ENCODE assay signal across 13 cellular contexts in genomic region chr4:103718993-103719319, GRCh38. TPM values are rescaled to one million over a fixed set of nuclear protein-coding genes. Genes with fewer than 3 reads are reported as not detected.
DNase-seq lines count a peak whose midpoint lies in the region; ATAC-seq and TF ChIP-seq lines count a peak whose summit lies in the region.
"Had no signal": no experiment of that assay in that cellular context is flagged by ENCODE, and none has a peak within 500 bp of the region (broad histone marks: within the 10 kb centered on the region; RNA-seq: fewer than 3 reads in every experiment).

No MANE protein-coding gene starts in this region.

- H4K20me1 ChIP-seq in GM23338 (replicated peaks; ENCODE audit: insufficient read depth) (no peaks in the 10 kb centered on the region), hepatocyte (ENCODE audit: insufficient read depth, poor library complexity, severe bottlenecking) (no peaks in the 10 kb centered on the region), neural progenitor cell (ENCODE audit: low read depth) (no peaks in the 10 kb centered on the region)
- H4K20me1 ChIP-seq: BLaER1 treated with 17β-estradiol and CSF1 and Interleukin-3, amounts not matched to agents 10 nM and 100 nM had no signal

- H3K4me3 Mint-ChIP-seq in GM23338 (peak overlapping the region; percentile 74), neural progenitor cell (peak overlapping the region; percentile 62)
- no peak overlapping the region for H3K4me3 Mint-ChIP-seq in stimulated activated naive CD8-positive, alpha-beta T cell treated with anti-CD3 and anti-CD28 coated beads, Interleukin-15, amount 100 ng/mL, for 72 hours
- H3K4me3 Mint-ChIP-seq: T-helper 17 cell had no signal

- peaks cover 10% of the 10 kb centered on the region for H3K4me1 Mint-ChIP-seq in GM23338
- no peaks in the 10 kb centered on the region for H3K4me1 Mint-ChIP-seq in neural progenitor cell
- H3K4me1 Mint-ChIP-seq in stimulated activated naive CD8-positive, alpha-beta T cell treated with anti-CD3 and anti-CD28 coated beads, Interleukin-15, amount 100 ng/mL, for 72 hours, result peaks cover 4% of the 10 kb centered on the region

- peaks cover 39% of the 10 kb centered on the region for H3K27me3 ChIP-seq in GM23338 (ENCODE audit: insufficient read depth)
- peaks cover 28% of the 10 kb centered on the region for H3K27me3 ChIP-seq in RWPE2 (ENCODE audit: insufficient read depth, poor library complexity, severe bottlenecking)
- H3K27me3 ChIP-seq in hepatocyte, result peaks cover 26% of the 10 kb centered on the region
- H3K27me3 ChIP-seq in neural progenitor cell, result peaks cover 44% of the 10 kb centered on the region
- H3K27me3 ChIP-seq: BLaER1 treated with 17β-estradiol and CSF1 and Interleukin-3, amounts not matched to agents 10 nM and 100 nM had no signal

- H3K4me2 ChIP-seq in GM23338 (peak overlapping the region; percentile 98), hepatocyte (peak overlapping the region; percentile 94), neural progenitor cell (peak overlapping the region; percentile 94)
- H3K4me2 ChIP-seq: BLaER1 treated with 17β-estradiol and CSF1 and Interleukin-3, amounts not matched to agents 10 nM and 100 nM; PC-9 had no signal

- DNase-seq in GM23338 (ENCODE audit: low spot score), result peak; percentile 73
- no peak for DNase-seq in RWPE2 (ENCODE audit: low spot score)
- DNase-seq in hepatocyte (ENCODE audit: low spot score), result peak; percentile 49
- peak; percentile 57 for DNase-seq in neural progenitor cell (ENCODE audit: low spot score)
- no peak for DNase-seq in stimulated activated naive CD8-positive, alpha-beta T cell treated with anti-CD3 and anti-CD28 coated beads, Interleukin-15, amount 100 ng/mL, for 72 hours
- DNase-seq in GF-D8 (lab: John Stamatoyannopoulos, UW), result no peak
- no peak for DNase-seq in NCI-H146 treated with DMSO at 0.1 percent for 48 hours (lab: John Stamatoyannopoulos, UW; ENCODE audit: unreplicated experiment)
- DNase-seq: foreskin fibroblast, NCI-H1436, PC-9, T-helper 17 cell had no signal

- no peak overlapping the region for H3K9ac ChIP-seq in neural progenitor cell
- H3K9ac ChIP-seq: BLaER1 treated with 17β-estradiol and CSF1 and Interleukin-3, amounts not matched to agents 10 nM and 100 nM had no signal

- H3K36me3 ChIP-seq in GM23338 (ENCODE audit: insufficient read depth) (no peaks in the 10 kb centered on the region), RWPE2 (ENCODE audit: low read depth) (no peaks in the 10 kb centered on the region), hepatocyte (replicated peaks; ENCODE audit: insufficient read depth, low read depth) (no peaks in the 10 kb centered on the region), neural progenitor cell (no peaks in the 10 kb centered on the region)
- H3K36me3 ChIP-seq: BLaER1 treated with 17β-estradiol and CSF1 and Interleukin-3, amounts not matched to agents 10 nM and 100 nM had no signal

- peak; percentile 30 to 65; a peak in 3 of 4 replicates for TF ChIP-seq CTCF in GM23338 (conservative IDR thresholded peaks at IDR 0.05; ENCODE audit: low read depth in 2 of 2)
- peak; percentile 7 for TF ChIP-seq CTCF in RWPE2 (IDR thresholded peaks at IDR 0.05; ENCODE audit: poor library complexity, severe bottlenecking)
- TF ChIP-seq CTCF in hepatocyte (IDR thresholded peaks at IDR 0.05; ENCODE audit: poor library complexity), result peak; percentile 35
- TF ChIP-seq CTCF in neural progenitor cell (IDR thresholded peaks at IDR 0.05), result peak; percentile 36

- H3K27ac Mint-ChIP-seq in GM23338 (no peak overlapping the region), neural progenitor cell (no peak overlapping the region)
- no peak overlapping the region for H3K27ac Mint-ChIP-seq in stimulated activated naive CD8-positive, alpha-beta T cell treated with anti-CD3 and anti-CD28 coated beads, Interleukin-15, amount 100 ng/mL, for 72 hours
- H3K27ac Mint-ChIP-seq: T-helper 17 cell had no signal

- H2AFZ ChIP-seq in GM23338 (peak overlapping the region; percentile 100), hepatocyte (peak overlapping the region; percentile 41), neural progenitor cell (replicated peaks) (peak overlapping the region; percentile 90)
- H2AFZ ChIP-seq: PC-9 had no signal

- H3K36me3 Mint-ChIP-seq in GM23338 (ENCODE audit: low read depth) (no peaks in the 10 kb centered on the region; the same call in 1 of the 3 replicates), neural progenitor cell (no peaks in the 10 kb centered on the region)

- no peaks in the 10 kb centered on the region for H3K79me2 ChIP-seq in GM23338 (replicated peaks; ENCODE audit: insufficient read depth)
- H3K79me2 ChIP-seq in hepatocyte, result no peaks in the 10 kb centered on the region
- no peaks in the 10 kb centered on the region for H3K79me2 ChIP-seq in neural progenitor cell (ENCODE audit: low read depth)

- H3K9me3 Mint-ChIP-seq in GM23338 (peaks cover 7% of the 10 kb centered on the region; the same call in 2 of the 3 replicates), neural progenitor cell (no peaks in the 10 kb centered on the region)
- H3K9me3 Mint-ChIP-seq in stimulated activated naive CD8-positive, alpha-beta T cell treated with anti-CD3 and anti-CD28 coated beads, Interleukin-15, amount 100 ng/mL, for 72 hours, result peaks cover 4 to 6% of the 10 kb centered on the region in 2 donors

- H3K9me3 ChIP-seq in RWPE2 (ENCODE audit: severe bottlenecking), result no peaks in the 10 kb centered on the region
- no peaks in the 10 kb centered on the region for H3K9me3 ChIP-seq in hepatocyte (ENCODE audit: low read depth)
- H3K9me3 ChIP-seq in neural progenitor cell (ENCODE audit: low read depth), result no peaks in the 10 kb centered on the region

- H3K4me3 ChIP-seq in GM23338 (peak overlapping the region; percentile 95), RWPE2 (ENCODE audit: severe bottlenecking) (no peak overlapping the region), hepatocyte (peak overlapping the region; percentile 34), neural progenitor cell (peak overlapping the region; percentile 58)
- H3K4me3 ChIP-seq: BLaER1 treated with 17β-estradiol and CSF1 and Interleukin-3, amounts not matched to agents 10 nM and 100 nM; PC-9 had no signal

- no peaks in the 10 kb centered on the region for H3F3A ChIP-seq in GM23338 (replicated peaks; ENCODE audit: low read depth)
- no peaks in the 10 kb centered on the region for H3F3A ChIP-seq in neural progenitor cell (ENCODE audit: low read depth)

- H3K4me1 ChIP-seq in GM23338 (ENCODE audit: insufficient read depth), result peaks cover 4% of the 10 kb centered on the region
- no peaks in the 10 kb centered on the region for H3K4me1 ChIP-seq in RWPE2 (ENCODE audit: insufficient read depth, poor library complexity, severe bottlenecking)
- peaks cover 4% of the 10 kb centered on the region for H3K4me1 ChIP-seq in hepatocyte (ENCODE audit: insufficient read depth)
- peaks cover 6% of the 10 kb centered on the region for H3K4me1 ChIP-seq in neural progenitor cell
- H3K4me1 ChIP-seq: BLaER1 treated with 17β-estradiol and CSF1 and Interleukin-3, amounts not matched to agents 10 nM and 100 nM had no signal

- WGBS in hepatocyte (ENCODE audit: low lambda C conversion rate, missing lambda C conversion rate), result 7% methylated on average over 15 of the region's 15 CpGs

- H3K27ac ChIP-seq in GM23338 (ENCODE audit: low read depth) (no peak overlapping the region), RWPE2 (ENCODE audit: poor library complexity, severe bottlenecking) (no peak overlapping the region), hepatocyte (no peak overlapping the region), neural progenitor cell (no peak overlapping the region)
- H3K27ac ChIP-seq: BLaER1 treated with 17β-estradiol and CSF1 and Interleukin-3, amounts not matched to agents 10 nM and 100 nM; PC-9 had no signal

- peak; percentile 73 for ATAC-seq in GM23338
- peak; percentile 56; the same call in 2 of the 3 replicates for ATAC-seq in RWPE2 (ENCODE audit: low read depth)
- ATAC-seq in stimulated activated naive CD8-positive, alpha-beta T cell treated with anti-CD3 and anti-CD28 coated beads, Interleukin-15, amount 100 ng/mL, for 72 hours, result no peak
- no peak for ATAC-seq in HG03520 (IDR thresholded peaks at IDR 0.05; ENCODE audit: unreplicated experiment)
- ATAC-seq: T-helper 17 cell had no signal

- no peaks in the 10 kb centered on the region for H3K9me2 ChIP-seq in GM23338 (ENCODE audit: insufficient read depth)
- no peaks in the 10 kb centered on the region for H3K9me2 ChIP-seq in hepatocyte (replicated peaks; ENCODE audit: insufficient read depth)

- H3K27me3 Mint-ChIP-seq in GM23338 (ENCODE audit: insufficient read depth, low read depth, poor library complexity), result peaks cover 26% of the 10 kb centered on the region
- peaks cover 4% of the 10 kb centered on the region for H3K27me3 Mint-ChIP-seq in neural progenitor cell (ENCODE audit: insufficient read depth, low read depth)
- peaks cover 26% of the 10 kb centered on the region for H3K27me3 Mint-ChIP-seq in stimulated activated naive CD8-positive, alpha-beta T cell treated with anti-CD3 and anti-CD28 coated beads, Interleukin-15, amount 100 ng/mL, for 72 hours
- H3K27me3 Mint-ChIP-seq: T-helper 17 cell had no signal

TF ChIP-seq in GM23338, 12 proteins besides CTCF, POLR2A, EP300 and RAD21 (continues in another document):
- no peak for TF ChIP-seq ETS1 (IDR thresholded peaks at IDR 0.05)
- no peak for TF ChIP-seq EZH2phosphoT487 (IDR thresholded peaks at IDR 0.05; ENCODE audit: unreplicated experiment)
- no peak for TF ChIP-seq POLR2AphosphoS5 (IDR thresholded peaks at IDR 0.05; ENCODE audit: low read depth)
- TF ChIP-seq CREB1 (CRISPR knock-in tag; IDR thresholded peaks at IDR 0.05; ENCODE audit: low read depth), result 0 out of 2 replicates have a peak, but pooled peaks have one; percentile 34

RNA-seq across cellular contexts. Expression of gene TACR3, which starts 0.8 kb away (rescaled TPM):
- 1.6 and 2.2 TPM in 2 replicates for total RNA-seq in GM23338 (2014; rRNA removed; shearing (Covaris generic))
- polyA plus RNA-seq in GM23338 (2016; fragmentation: Nextera tagmentation; extraction: Ambion mirVana) (0.70 and 0.76 TPM in 2 replicates), hepatocyte (not detected in 2 replicates)
- total RNA-seq in hepatocyte (0.27 and 0.32 TPM in 2 replicates), neural progenitor cell (ENCODE audit: low replicate concordance) (0.06 and 0.28 TPM in 2 replicates)
- total RNA-seq: PC-9, T-helper 17 cell had no signal

Comparison
In these comparisons a context has a peak if more than half of its experiments do, and no peak if none do; other contexts are left out.
1. ATAC-seq: peak in GM23338 (single experiment) and RWPE2 (single experiment); none in stimulated activated naive CD8-positive, alpha-beta T cell treated with anti-CD3 and anti-CD28 coated beads, Interleukin-15, amount 100 ng/mL, for 72 hours (single experiment) and HG03520 (single experiment).
2. DNase-seq: peak in GM23338 (single experiment), hepatocyte (single experiment) and neural progenitor cell (single experiment); none in RWPE2 (single experiment), stimulated activated naive CD8-positive, alpha-beta T cell treated with anti-CD3 and anti-CD28 coated beads, Interleukin-15, amount 100 ng/mL, for 72 hours (0 of 2), GF-D8 (single experiment) and NCI-H146 treated with DMSO at 0.1 percent for 48 hours (single experiment).
3. H2AFZ ChIP-seq: peak in every context shown above with its lines; median percentile 100 in GM23338; 90 in neural progenitor cell; 41 in hepatocyte.
4. H3K4me3 Mint-ChIP-seq: peak in GM23338 (single experiment) and neural progenitor cell (single experiment); none in stimulated activated naive CD8-positive, alpha-beta T cell treated with anti-CD3 and anti-CD28 coated beads, Interleukin-15, amount 100 ng/mL, for 72 hours (0 of 2).
5. Peak in every context shown above with its lines, with median percentiles within 50 percentile points of each other: H3K4me2 ChIP-seq and CTCF ChIP-seq.